ENCODE assay signal across 15 cellular contexts in genomic region chr9:111069233-111069632, GRCh38. TPM values are rescaled to one million over a fixed set of nuclear protein-coding genes. Genes with fewer than 3 reads are reported as not detected.
"Had no signal": no experiment of that assay in that cellular context is flagged by ENCODE, and none has a peak within 500 bp of the region (broad histone marks: within the 10 kb centered on the region; RNA-seq: fewer than 3 reads in every experiment).

No MANE protein-coding gene starts in this region.

- H3K4me1 ChIP-seq: stomach had no signal

- H3K27me3 ChIP-seq: stomach, transverse colon had no signal

- DNase-seq: activated CD4-positive, alpha-beta memory T cell treated with anti-CD3 and anti-CD28 coated beads, Interleukin-2, amount 10 ng/mL, durations not matched to agents 7 days and 5 days; activated CD4-positive, alpha-beta T cell treated with anti-CD3 and anti-CD28 coated beads for 4 hours; activated naive CD4-positive, alpha-beta T cell treated with anti-CD3 and anti-CD28 coated beads, Interleukin-2, amount 10 ng/mL, durations not matched to agents 7 days and 5 days; activated T-cell treated with anti-CD3 and anti-CD28 coated beads, Interleukin-2, amount 50 U/mL, for 24 hours; central memory CD4-positive, alpha-beta T cell; effector CD8-positive, alpha-beta T cell; nucleus accumbens; right cardiac atrium; stomach; transverse colon had no signal

- H3K9me3 ChIP-seq: stomach, transverse colon had no signal

- H3K36me3 ChIP-seq: stomach, transverse colon had no signal

- ATAC-seq: left lobe of liver; natural killer cell treated with Interleukin-12 subunit alpha and Interleukin-12 subunit beta and Interleukin-15 and Interleukin-18, amount 100 ng/mL, for 72 hours; WTC11 had no signal

- H3K4me3 ChIP-seq: coronary artery, stomach, transverse colon had no signal

RNA-seq across cellular contexts. Expression of gene LPAR1, which starts 31.0 kb away (rescaled TPM):
- total RNA-seq: activated CD4-positive, alpha-beta memory T cell treated with anti-CD3 and anti-CD28 coated beads, Interleukin-2, amount 10 ng/mL, durations not matched to agents 7 days and 5 days; T-helper 2 cell treated with Interferon-gamma antibody and Interleukin-4, amounts not matched to agents 100 ng/mL and 5 ng/mL, for 36 hours had no signal
